ENCODE assay signal across 1 cellular context in the genomic region with DNA sequence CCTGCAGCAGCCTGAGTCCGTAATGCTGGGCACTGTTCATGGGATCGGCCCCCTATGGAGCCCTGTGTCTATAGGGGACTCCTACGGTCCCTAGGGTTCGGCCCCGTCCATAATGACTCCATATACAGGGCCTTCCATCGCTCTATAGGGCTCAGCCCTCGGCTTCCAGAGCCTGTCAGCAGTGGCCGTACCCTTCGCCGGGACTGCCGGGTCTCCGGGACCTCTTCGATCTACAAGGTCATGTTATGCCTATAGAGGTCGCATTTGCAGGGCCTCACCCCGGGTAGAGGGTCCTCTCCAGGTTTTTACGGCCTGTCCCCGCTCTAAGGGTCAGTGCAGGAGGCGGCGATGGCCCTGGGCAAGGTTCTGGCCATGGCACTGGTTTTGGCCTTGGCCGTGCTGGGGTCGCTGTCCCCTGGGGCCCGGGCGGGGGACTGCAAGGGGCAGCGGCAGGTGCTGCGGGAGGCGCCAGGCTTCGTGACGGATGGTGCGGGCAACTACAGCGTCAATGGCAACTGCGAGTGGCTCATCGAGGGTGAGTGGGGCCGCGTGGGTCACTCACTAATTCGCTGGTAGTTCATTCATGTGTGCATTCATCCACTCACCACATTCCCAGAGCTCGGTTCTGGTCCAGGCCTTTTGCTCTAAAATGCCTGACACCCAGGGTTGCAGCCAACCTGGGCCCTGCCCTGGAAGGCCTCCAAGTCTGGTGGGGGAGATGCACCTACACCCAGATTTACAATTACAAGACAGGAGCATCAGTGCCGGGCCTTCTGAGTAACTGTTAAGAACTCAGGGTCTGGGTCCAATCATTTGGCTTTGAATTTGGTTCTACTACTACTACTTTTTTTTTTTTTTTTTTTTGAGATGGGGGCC.
TF ChIP-seq lines count a peak whose summit lies in the region.

No MANE protein-coding gene starts in this region.

TF ChIP-seq in endothelial cell of umbilical vein, 7 proteins besides CTCF, POLR2A, EP300 and RAD21:
- TF ChIP-seq JUN (IDR thresholded peaks at IDR 0.05; ENCODE audit: borderline replicate concordance, insufficient read depth, insufficient read length, low read depth): no peak
- TF ChIP-seq POLR2AphosphoS5 (IDR thresholded peaks at IDR 0.05; ENCODE audit: insufficient read depth, low read depth, low read length): no peak
- TF ChIP-seq EZH2 (IDR thresholded peaks at IDR 0.05; ENCODE audit: borderline replicate concordance, low read depth, low read length, severe bottlenecking): no peak
- TF ChIP-seq FOS (IDR thresholded peaks at IDR 0.05; ENCODE audit: borderline replicate concordance, insufficient read depth, low read length): no peak
- no peak for TF ChIP-seq GATA2 (IDR thresholded peaks at IDR 0.05; ENCODE audit: insufficient read depth, insufficient read length, low read depth, low read length)
- no peak for TF ChIP-seq MYC (IDR thresholded peaks at IDR 0.05; ENCODE audit: low read depth, low read length)
- TF ChIP-seq, protein P1, sequence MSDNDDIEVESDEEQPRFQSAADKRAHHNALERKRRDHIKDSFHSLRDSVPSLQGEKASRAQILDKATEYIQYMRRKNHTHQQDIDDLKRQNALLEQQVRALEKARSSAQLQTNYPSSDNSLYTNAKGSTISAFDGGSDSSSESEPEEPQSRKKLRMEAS (IDR thresholded peaks at IDR 0.05; ENCODE audit: insufficient read depth, insufficient read length): no peak
